Comparison of ENCODE assay signal across 1 cellular context in genomic region chr16:2025251-2025650, GRCh38.
TF ChIP-seq lines count a peak whose summit lies in the region.

No MANE protein-coding gene starts in this region.

TF ChIP-seq in H1, 55 proteins besides CTCF, POLR2A, EP300 and RAD21:
- no peak for TF ChIP-seq CBX8 (IDR thresholded peaks at IDR 0.05; ENCODE audit: borderline replicate concordance, low read depth, low read length)
- TF ChIP-seq ZNF274 (IDR thresholded peaks at IDR 0.05; ENCODE audit: borderline replicate concordance, extremely low read depth, low read length): no peak
- no peak for TF ChIP-seq CHD1 (IDR thresholded peaks at IDR 0.05; ENCODE audit: low read depth, low read length)
TF ChIP-seq in H1: peak in this region for 0.
